In genomic region chr3:171715155-171715554, GRCh38 we compare ENCODE assay signal across 22 cellular contexts.
DNase-seq lines count a peak whose midpoint lies in the region; ATAC-seq, FAIRE-seq and TF ChIP-seq lines count a peak whose summit lies in the region.
"Had no signal": no experiment of that assay in that cellular context is flagged by ENCODE, and none has a peak within 500 bp of the region (broad histone marks: within the 10 kb centered on the region; RNA-seq: fewer than 3 reads in every experiment).

No MANE protein-coding gene starts in this region.

- H3K27ac Mint-ChIP-seq in progenitor cell of endocrine pancreas: peak overlapping the region; percentile 81
- H3K27ac Mint-ChIP-seq: B cell; CD4-positive, alpha-beta T cell; CD8-positive, alpha-beta T cell had no signal

- H3K27ac ChIP-seq in HepG2 (ENCODE audit: extremely low read length, insufficient read depth, low read length): no peak overlapping the region
- no peak overlapping the region for H3K27ac ChIP-seq in right lobe of liver
- no peak overlapping the region for H3K27ac ChIP-seq in K562 (ENCODE audit: extremely low read depth, low read depth, low read length)
- H3K27ac ChIP-seq in heart left ventricle: no peak overlapping the region
- H3K27ac ChIP-seq: 22Rv1; A549; BLaER1 treated with 17β-estradiol and CSF1 and Interleukin-3, amounts not matched to agents 10 nM and 100 nM; C4-2B had no signal

- H3K4me3 ChIP-seq in HepG2 (replicated peaks in 1 of 3; ENCODE audit: insufficient read depth in 1 of 3, low read depth in 2 of 3, low read length in 3 of 3) (no peak overlapping the region), right lobe of liver (no peak overlapping the region), K562 (no peak overlapping the region), heart left ventricle (no peak overlapping the region)
- H3K4me3 ChIP-seq: A549; BLaER1 treated with 17β-estradiol and CSF1 and Interleukin-3, amounts not matched to agents 10 nM and 100 nM had no signal

- TF ChIP-seq RAD21 in HepG2 (CRISPR knock-in tag; IDR thresholded peaks at IDR 0.05): no peak
- TF ChIP-seq RAD21 in K562 (CRISPR knock-in tag; conservative IDR thresholded peaks at IDR 0.05 in 1 of 2, IDR thresholded peaks at IDR 0.05 in 1 of 2): no peak

- H3K4me1 Mint-ChIP-seq in progenitor cell of endocrine pancreas (ENCODE audit: low read depth): no peaks in the 10 kb centered on the region
- H3K4me1 Mint-ChIP-seq: B cell had no signal

- H4K20me1 ChIP-seq in HepG2 (ENCODE audit: insufficient read depth, low read length) (no peaks in the 10 kb centered on the region), K562 (replicated peaks; ENCODE audit: control insufficient read depth, insufficient read depth, low read length) (no peaks in the 10 kb centered on the region)
- H4K20me1 ChIP-seq: BLaER1 treated with 17β-estradiol and CSF1 and Interleukin-3, amounts not matched to agents 10 nM and 100 nM had no signal

- intact Hi-C loops in HepG2 (cut with micrococcal nuclease; ENCODE audit: unreplicated experiment) (no loop called here), right lobe of liver (cut with DNase I) (no loop called here), K562 (cut with micrococcal nuclease) (no loop called here), heart left ventricle (cut with DNase I) (no loop called here)

- H2AFZ ChIP-seq in HepG2 (ENCODE audit: low read length) (no peak overlapping the region), K562 (ENCODE audit: low read depth, low read length) (no peak overlapping the region)

- H3K9me1 ChIP-seq in K562 (ENCODE audit: control insufficient read depth, insufficient read depth, low read length): no peaks in the 10 kb centered on the region

- WGBS in HepG2 (ENCODE audit: low lambda C conversion rate): 93% methylated on average over 2 of the region's 2 CpGs
- 91% methylated on average over 2 of the region's 2 CpGs for WGBS in right lobe of liver (ENCODE audit: insufficient coverage, low coverage, low lambda C conversion rate, missing lambda C conversion rate)
- 73% methylated on average over 2 of the region's 2 CpGs for WGBS in K562 (ENCODE audit: insufficient coverage, low coverage, missing lambda C conversion rate)
- 97 to 98% (median 98%) methylated on average over 2 of the region's 2 CpGs for WGBS in heart left ventricle, 4 donors

- H3K79me2 ChIP-seq in HepG2 (ENCODE audit: insufficient read depth, low read length): no peaks in the 10 kb centered on the region
- H3K79me2 ChIP-seq in K562 (ENCODE audit: control insufficient read depth, insufficient read depth, low read length): no peaks in the 10 kb centered on the region

- no TSS peak for BruUV-seq in HepG2 (replicated peaks; lab: Mats Ljungman, UMichigan)
- BruUV-seq in K562 (replicated peaks; lab: Mats Ljungman, UMichigan): no TSS peak

- no peak overlapping the region for H3K4me2 ChIP-seq in HepG2 (ENCODE audit: low read depth, low read length)
- H3K4me2 ChIP-seq in K562 (ENCODE audit: insufficient read depth, low read length): no peak overlapping the region
- H3K4me2 ChIP-seq: A549; BLaER1 treated with 17β-estradiol and CSF1 and Interleukin-3, amounts not matched to agents 10 nM and 100 nM had no signal

- H3K27me3 Mint-ChIP-seq in progenitor cell of endocrine pancreas: no peaks in the 10 kb centered on the region

- CTCF ChIA-PET in HepG2 (lab: Yijun Ruan, JAX; ENCODE audit: low intra/inter-chr PET ratio, low total read pairs) (no interaction called here), K562 (lab: Yijun Ruan, JAX; ENCODE audit: low intra/inter-chr PET ratio) (no interaction called here)

- TF ChIP-seq POLR2A in HepG2 (IDR thresholded peaks at IDR 0.05; ENCODE audit: insufficient read depth in 1 of 2, low read depth in 2 of 2, low read length in 2 of 2) (no peak), right lobe of liver (IDR thresholded peaks at IDR 0.05) (no peak), K562 (conservative IDR thresholded peaks at IDR 0.05) (no peak), heart left ventricle (IDR thresholded peaks at IDR 0.05) (no peak)

- H3K4me3 Mint-ChIP-seq in progenitor cell of endocrine pancreas (ENCODE audit: low read depth): no peak overlapping the region
- H3K4me3 Mint-ChIP-seq: B cell; CD4-positive, alpha-beta T cell; CD8-positive, alpha-beta T cell had no signal

- ATAC-seq in HepG2: no peak
- no peak for ATAC-seq in right lobe of liver
- ATAC-seq in K562: no peak
- ATAC-seq in heart left ventricle: no peak
- ATAC-seq: A549; CD8-positive, alpha-beta T cell had no signal

- POLR2A ChIA-PET in HepG2 (lab: Yijun Ruan, JAX): no interaction called here
- POLR2A ChIA-PET in K562 (lab: Yijun Ruan, JAX): interaction anchor here (0.9 kb wide), 1 partner anchor 10 kb away, joined by 3 read pairs; no protein-coding TSS in a partner anchor

- DNase-seq in HepG2 (ENCODE audit: low spot score) (no peak), right lobe of liver (no peak), K562 (ENCODE audit: extremely low read depth in 1 of 4, low spot score in 3 of 4) (no peak), progenitor cell of endocrine pancreas (ENCODE audit: low spot score, unreplicated experiment) (no peak), kidney tubule cell (ENCODE audit: low spot score) (no peak), heart left ventricle (no peak)
- DNase-seq: AML-193; Caco-2; Calu3; CD4-positive, alpha-beta T cell; CD8-positive, alpha-beta T cell; DMS79 treated with DMSO at 0.1 percent for 48 hours; GF-D8 had no signal

- peaks cover 75% of the 10 kb centered on the region for H3K36me3 Mint-ChIP-seq in progenitor cell of endocrine pancreas (ENCODE audit: insufficient read depth)
- H3K36me3 Mint-ChIP-seq: CD8-positive, alpha-beta T cell had no signal

- no peak for TF ChIP-seq CTCF in HepG2 (CRISPR knock-in tag; IDR thresholded peaks at IDR 0.05)
- TF ChIP-seq CTCF in right lobe of liver (IDR thresholded peaks at IDR 0.05): no peak
- no peak for TF ChIP-seq CTCF in K562 (IDR thresholded peaks at IDR 0.05 in 2 of 3, conservative IDR thresholded peaks at IDR 0.05 in 1 of 3; ENCODE audit: insufficient read depth in 2 of 3, low read depth in 1 of 3, low read length in 3 of 3)
- TF ChIP-seq CTCF in progenitor cell of endocrine pancreas (IDR thresholded peaks at IDR 0.05; ENCODE audit: unreplicated experiment): no peak
- no peak for TF ChIP-seq CTCF in heart left ventricle (IDR thresholded peaks at IDR 0.05)

- TF ChIP-seq EP300 in HepG2 (IDR thresholded peaks at IDR 0.05; ENCODE audit: low read depth in 2 of 2, low read length in 2 of 2): no peak
- TF ChIP-seq EP300 in HepG2 (CRISPR knock-in tag; IDR thresholded peaks at IDR 0.05; ENCODE audit: borderline replicate concordance): no peak
- no peak for TF ChIP-seq EP300 in K562 (IDR thresholded peaks at IDR 0.05; ENCODE audit: low read length)

- H3K9me3 Mint-ChIP-seq in progenitor cell of endocrine pancreas (ENCODE audit: low read depth): peaks cover 40% of the 10 kb centered on the region
- H3K9me3 Mint-ChIP-seq: CD8-positive, alpha-beta T cell had no signal

- H3K27me3 ChIP-seq in HepG2 (ENCODE audit: control insufficient read depth in 1 of 2, insufficient read depth in 2 of 2, low read length in 2 of 2) (no peaks in the 10 kb centered on the region), right lobe of liver (no peaks in the 10 kb centered on the region), K562 (ENCODE audit: control insufficient read depth in 2 of 2, insufficient read depth in 2 of 2, low read length in 2 of 2) (no peaks in the 10 kb centered on the region), heart left ventricle (no peaks in the 10 kb centered on the region)
- H3K27me3 ChIP-seq: BLaER1 treated with 17β-estradiol and CSF1 and Interleukin-3, amounts not matched to agents 10 nM and 100 nM had no signal

- H3K4me1 ChIP-seq in HepG2 (ENCODE audit: insufficient read depth, low read length): peaks cover 16% of the 10 kb centered on the region; the same call in 1 of the 2 replicates
- H3K4me1 ChIP-seq in right lobe of liver: no peaks in the 10 kb centered on the region
- no peaks in the 10 kb centered on the region for H3K4me1 ChIP-seq in K562 (replicated peaks in 1 of 2; ENCODE audit: control insufficient read depth in 2 of 2, insufficient read depth in 2 of 2, low read length in 2 of 2)
- peaks cover 0 to 5% (median 0%) of the 10 kb centered on the region in 12 donors for H3K4me1 ChIP-seq in heart left ventricle
- H3K4me1 ChIP-seq: BLaER1 treated with 17β-estradiol and CSF1 and Interleukin-3, amounts not matched to agents 10 nM and 100 nM; Caco-2 had no signal

- peaks cover 15 to 59% of the 10 kb centered on the region in 2 experiments for H3K36me3 ChIP-seq in HepG2 (replicated peaks in 1 of 2; ENCODE audit: control insufficient read depth in 1 of 2, insufficient read depth in 2 of 2, low read length in 2 of 2)
- peaks cover 0 to 9% (median 0%) of the 10 kb centered on the region in 4 donors for H3K36me3 ChIP-seq in right lobe of liver
- peaks cover 9% of the 10 kb centered on the region; the same call in 1 of the 3 replicates for H3K36me3 ChIP-seq in K562 (ENCODE audit: control insufficient read depth, insufficient read depth, low read length)
- H3K36me3 ChIP-seq in heart left ventricle: peaks cover 0 to 66% (median 28%) of the 10 kb centered on the region in 9 donors

- FAIRE-seq in HepG2 (lab: Jason Lieb, UNC): no peak
- no peak for FAIRE-seq in K562 (lab: Jason Lieb, UNC)
- FAIRE-seq: A549, D721Med, G401.6, GM12891, GM19239 had no signal

- H3K9me3 ChIP-seq in HepG2 (ENCODE audit: low read length) (peaks cover 24% of the 10 kb centered on the region; the same call in 1 of the 2 replicates), right lobe of liver (no peaks in the 10 kb centered on the region), K562 (replicated peaks; ENCODE audit: control insufficient read depth, insufficient read depth, low read depth, low read length) (peaks cover 5% of the 10 kb centered on the region; the same call in 1 of the 2 replicates), heart left ventricle (peaks cover 0 to 13% (median 2%) of the 10 kb centered on the region in 12 donors)
- H3K9me3 ChIP-seq: Caco-2 had no signal

- H3K9ac ChIP-seq in HepG2 (ENCODE audit: insufficient read depth, low read depth, low read length) (no peak overlapping the region), K562 (ENCODE audit: insufficient read depth in 1 of 2, low read depth in 2 of 2, low read length in 2 of 2) (no peak overlapping the region)
- H3K9ac ChIP-seq: BLaER1 treated with 17β-estradiol and CSF1 and Interleukin-3, amounts not matched to agents 10 nM and 100 nM had no signal

- in situ Hi-C loops in HepG2 (cut with HindIII; ENCODE audit: extremely low pct_ligation_motif_present, low pct_unique_long_range_greater_than_20kb) (no loop called here), K562 (cut with MboI) (no loop called here)

TF ChIP-seq in HepG2, 621 proteins besides CTCF, POLR2A, EP300 and RAD21:
- TF ChIP-seq TBL1XR1 (IDR thresholded peaks at IDR 0.05; ENCODE audit: borderline replicate concordance, low read length, partially characterized antibody) (no peak), CHD4 (IDR thresholded peaks at IDR 0.05; ENCODE audit: borderline replicate concordance, low read length) (0 out of 2 replicates have a peak, but pooled peaks have one; percentile 42)
TF ChIP-seq in HepG2: peak in this region for 1.

TF ChIP-seq in K562, 482 proteins besides CTCF, POLR2A, EP300 and RAD21 (continues in another document):
- TF ChIP-seq TRIM28 (IDR thresholded peaks at IDR 0.05) (0 out of 2 replicates have a peak, but pooled peaks have one; percentile 67), TCF7L2 (IDR thresholded peaks at IDR 0.05; ENCODE audit: low read depth, low read length) (no peak), RBM25 (IDR thresholded peaks at IDR 0.05; ENCODE audit: low read depth, low read length, severe bottlenecking) (peak; percentile 82)

Comparison
In these comparisons a context has a peak if more than half of its experiments do, and no peak if none do; other contexts are left out.
1. Of the 241 proteins assayed by ChIP-seq in both HepG2 and K562: peak only in HepG2: CHD4; only in K562: ADNP; in both: none; in neither: 238; mixed calls (peak in some experiments, not most) for 1.